ENCODE assay signal across 1 cellular context in the genomic region with DNA sequence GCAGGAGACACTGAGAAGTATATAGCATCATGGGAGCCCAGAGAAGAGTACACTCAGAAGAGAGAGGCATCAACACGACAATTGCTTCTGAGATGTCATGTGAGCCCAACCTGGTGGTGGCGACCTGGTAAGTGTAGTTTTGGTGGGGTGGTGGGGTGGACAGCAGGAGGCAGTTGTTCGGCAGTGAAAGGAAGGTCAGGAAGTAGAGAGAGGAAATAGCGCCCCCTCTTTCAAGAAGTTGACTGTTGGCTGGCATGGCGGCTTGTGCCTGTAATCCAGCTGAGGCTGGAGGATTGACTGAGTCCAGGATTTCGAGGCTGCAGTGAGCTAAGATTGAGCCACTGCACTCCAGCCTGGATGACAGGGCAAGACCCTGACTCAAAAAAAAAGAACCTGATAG.
TF ChIP-seq lines count a peak whose summit lies in the region.

No MANE protein-coding gene starts in this region.

TF ChIP-seq in HCT116, 20 proteins besides CTCF, POLR2A, EP300 and RAD21 (continued from another document):
- TF ChIP-seq CBX3 (IDR thresholded peaks at IDR 0.05; ENCODE audit: low read depth) (no peak), EZH2 (IDR thresholded peaks at IDR 0.05) (no peak), ZFX (IDR thresholded peaks at IDR 0.05) (no peak), FOSL1 (IDR thresholded peaks at IDR 0.05; ENCODE audit: low read depth) (no peak), TCF7L2 (IDR thresholded peaks at IDR 0.05; ENCODE audit: borderline replicate concordance, extremely low read depth, insufficient read depth, insufficient read length) (no peak), ZNF274 (IDR thresholded peaks at IDR 0.05; ENCODE audit: low read depth, low read length) (no peak), EGR1 (IDR thresholded peaks at IDR 0.05; ENCODE audit: low read depth) (no peak), SRF (IDR thresholded peaks at IDR 0.05; ENCODE audit: low read depth) (no peak), ZBTB33 (IDR thresholded peaks at IDR 0.05; ENCODE audit: extremely low read depth, insufficient replicate concordance, low read length) (no peak)
- TF ChIP-seq, protein P1, sequence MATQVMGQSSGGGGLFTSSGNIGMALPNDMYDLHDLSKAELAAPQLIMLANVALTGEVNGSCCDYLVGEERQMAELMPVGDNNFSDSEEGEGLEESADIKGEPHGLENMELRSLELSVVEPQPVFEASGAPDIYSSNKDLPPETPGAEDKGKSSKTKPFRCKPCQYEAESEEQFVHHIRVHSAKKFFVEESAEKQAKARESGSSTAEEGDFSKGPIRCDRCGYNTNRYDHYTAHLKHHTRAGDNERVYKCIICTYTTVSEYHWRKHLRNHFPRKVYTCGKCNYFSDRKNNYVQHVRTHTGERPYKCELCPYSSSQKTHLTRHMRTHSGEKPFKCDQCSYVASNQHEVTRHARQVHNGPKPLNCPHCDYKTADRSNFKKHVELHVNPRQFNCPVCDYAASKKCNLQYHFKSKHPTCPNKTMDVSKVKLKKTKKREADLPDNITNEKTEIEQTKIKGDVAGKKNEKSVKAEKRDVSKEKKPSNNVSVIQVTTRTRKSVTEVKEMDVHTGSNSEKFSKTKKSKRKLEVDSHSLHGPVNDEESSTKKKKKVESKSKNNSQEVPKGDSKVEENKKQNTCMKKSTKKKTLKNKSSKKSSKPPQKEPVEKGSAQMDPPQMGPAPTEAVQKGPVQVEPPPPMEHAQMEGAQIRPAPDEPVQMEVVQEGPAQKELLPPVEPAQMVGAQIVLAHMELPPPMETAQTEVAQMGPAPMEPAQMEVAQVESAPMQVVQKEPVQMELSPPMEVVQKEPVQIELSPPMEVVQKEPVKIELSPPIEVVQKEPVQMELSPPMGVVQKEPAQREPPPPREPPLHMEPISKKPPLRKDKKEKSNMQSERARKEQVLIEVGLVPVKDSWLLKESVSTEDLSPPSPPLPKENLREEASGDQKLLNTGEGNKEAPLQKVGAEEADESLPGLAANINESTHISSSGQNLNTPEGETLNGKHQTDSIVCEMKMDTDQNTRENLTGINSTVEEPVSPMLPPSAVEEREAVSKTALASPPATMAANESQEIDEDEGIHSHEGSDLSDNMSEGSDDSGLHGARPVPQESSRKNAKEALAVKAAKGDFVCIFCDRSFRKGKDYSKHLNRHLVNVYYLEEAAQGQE (IDR thresholded peaks at IDR 0.05; ENCODE audit: low read depth): no peak
